Comparison of ENCODE assay signal across 19 cellular contexts in genomic region chr12:125091401-125091800, GRCh38.
"Had no signal": no experiment of that assay in that cellular context is flagged by ENCODE, and none has a peak within 500 bp of the region (broad histone marks: within the 10 kb centered on the region; RNA-seq: fewer than 3 reads in every experiment).

No MANE protein-coding gene starts in this region.

- H3K4me3 ChIP-seq: MG63 had no signal

- H3K27ac ChIP-seq: HL-60 had no signal

- H3K27me3 ChIP-seq: MG63 had no signal

- DNase-seq: IMR-90, Karpas-422, KG1, MG63, NCI-H1092 treated with DMSO at 0.1 percent for 48 hours, NCI-H1436, NCI-H187, NCI-H2029, NCI-H2081 treated with DMSO at 0.1 percent for 48 hours, NCI-H2171, NCI-H226, NCI-H446, NCI-H510A, NCI-H524 treated with DMSO at 0.1 percent for 48 hours, NCI-H69, NCI-H774, RPMI8226, SK-N-SH had no signal
